ENCODE assay signal across 1 cellular context in the genomic region with DNA sequence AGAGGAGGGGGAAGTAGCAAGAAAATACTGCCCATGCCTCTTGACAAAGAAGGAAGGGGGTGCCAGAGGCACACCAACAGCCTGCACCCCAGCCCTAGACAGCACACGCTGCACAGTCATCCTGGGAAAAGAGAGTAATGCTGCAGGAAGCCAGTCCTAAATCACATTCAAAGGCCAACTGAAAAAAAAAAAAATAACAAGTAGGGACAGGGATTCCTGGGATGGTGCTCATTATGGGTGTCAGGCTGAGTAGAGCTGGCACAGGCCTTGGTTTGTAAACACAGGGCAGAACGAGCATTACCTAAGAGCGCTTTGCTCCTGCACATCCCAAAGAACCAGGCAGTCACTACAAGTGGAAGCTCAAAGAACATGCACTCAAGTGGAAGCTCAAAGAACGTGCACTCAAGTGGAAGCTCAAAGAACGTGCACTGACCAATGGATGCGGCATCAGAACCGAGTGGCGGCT.
A peak's percentile ranks its signal among the peaks of the same experiment; 100 is the strongest.
TF ChIP-seq lines count a peak whose summit lies in the region.

No MANE protein-coding gene starts in this region.

TF ChIP-seq in HepG2, 621 proteins besides CTCF, POLR2A, EP300 and RAD21 (continued from another document and continues in another):
- TF ChIP-seq ZBTB33 (CRISPR knock-in tag; IDR thresholded peaks at IDR 0.05) (peak; percentile 84; the same call in 1 of the 2 replicates), SYNCRIP (IDR thresholded peaks at IDR 0.05; ENCODE audit: insufficient read depth, low read depth, low read length) (no peak), STAT5B (CRISPR knock-in tag; IDR thresholded peaks at IDR 0.05) (no peak), ASH2L (IDR thresholded peaks at IDR 0.05; ENCODE audit: insufficient read length, low read depth, low read length) (peak; percentile 73), MTA3 (CRISPR knock-in tag; IDR thresholded peaks at IDR 0.05) (no peak), FOSL2 (CRISPR knock-in tag; IDR thresholded peaks at IDR 0.05) (peak; percentile 50; the same call in 1 of the 2 replicates), IKZF1 (IDR thresholded peaks at IDR 0.05) (no peak), ZSCAN9 (CRISPR knock-in tag; IDR thresholded peaks at IDR 0.05; ENCODE audit: borderline replicate concordance) (no peak), ATM (IDR thresholded peaks at IDR 0.05; ENCODE audit: borderline replicate concordance) (no peak), ZNF205 (CRISPR knock-in tag; IDR thresholded peaks at IDR 0.05) (0 out of 2 replicates have a peak, but pooled peaks have one; percentile 25), MNT (IDR thresholded peaks at IDR 0.05) (0 out of 2 replicates have a peak, but pooled peaks have one; percentile 6), SRY (CRISPR knock-in tag; IDR thresholded peaks at IDR 0.05) (no peak), GATAD2A (CRISPR knock-in tag; IDR thresholded peaks at IDR 0.05) (peak; percentile 59), ZNF430 (CRISPR knock-in tag; IDR thresholded peaks at IDR 0.05) (no peak), ZNF264 (CRISPR knock-in tag; IDR thresholded peaks at IDR 0.05) (no peak), ZFP90 (CRISPR knock-in tag; IDR thresholded peaks at IDR 0.05; ENCODE audit: borderline replicate concordance) (no peak), ZNF282 (IDR thresholded peaks at IDR 0.05; ENCODE audit: partially characterized antibody) (no peak), CEBPB (IDR thresholded peaks at IDR 0.05; ENCODE audit: borderline replicate concordance, low read depth, low read length) (peak; percentile 64; the same call in 1 of the 2 replicates), ARID2 (CRISPR knock-in tag; IDR thresholded peaks at IDR 0.05; ENCODE audit: borderline replicate concordance) (no peak), PTBP1 (IDR thresholded peaks at IDR 0.05; ENCODE audit: low read depth, low read length, poor library complexity, severe bottlenecking) (no peak), ETV5 (CRISPR knock-in tag; IDR thresholded peaks at IDR 0.05; ENCODE audit: borderline replicate concordance) (no peak), SNAPC2 (CRISPR knock-in tag; IDR thresholded peaks at IDR 0.05) (no peak), CBX5 (CRISPR knock-in tag; IDR thresholded peaks at IDR 0.05; ENCODE audit: borderline replicate concordance) (peak; percentile 24; the same call in 1 of the 2 replicates), KDM3A (CRISPR knock-in tag; IDR thresholded peaks at IDR 0.05; ENCODE audit: low read depth) (no peak), FOXA1 (IDR thresholded peaks at IDR 0.05) (no peak), FOXA1 (CRISPR knock-in tag; IDR thresholded peaks at IDR 0.05) (peak; percentile 71; the same call in 1 of the 2 replicates), ZNF501 (CRISPR knock-in tag; IDR thresholded peaks at IDR 0.05) (peak; percentile 33; the same call in 1 of the 2 replicates), ZNF138 (CRISPR knock-in tag; IDR thresholded peaks at IDR 0.05; ENCODE audit: low read depth) (no peak), AGO1 (IDR thresholded peaks at IDR 0.05; ENCODE audit: low read depth, low read length, poor library complexity, severe bottlenecking) (no peak), CBX2 (IDR thresholded peaks at IDR 0.05; ENCODE audit: low read depth, low read length) (no peak), CBX2 (CRISPR knock-in tag; IDR thresholded peaks at IDR 0.05; ENCODE audit: low read depth) (no peak), ZNF713 (CRISPR knock-in tag; IDR thresholded peaks at IDR 0.05) (no peak), MEIS1 (CRISPR knock-in tag; IDR thresholded peaks at IDR 0.05; ENCODE audit: borderline replicate concordance) (no peak), HNF4A (CRISPR knock-in tag; IDR thresholded peaks at IDR 0.05) (peak; percentile 58; the same call in 1 of the 2 replicates), ZNF292 (CRISPR knock-in tag; IDR thresholded peaks at IDR 0.05; ENCODE audit: borderline replicate concordance, low read depth) (peak; percentile 25; the same call in 1 of the 2 replicates), ZNF251 (CRISPR knock-in tag; IDR thresholded peaks at IDR 0.05) (no peak)
- TF ChIP-seq, protein P1, sequence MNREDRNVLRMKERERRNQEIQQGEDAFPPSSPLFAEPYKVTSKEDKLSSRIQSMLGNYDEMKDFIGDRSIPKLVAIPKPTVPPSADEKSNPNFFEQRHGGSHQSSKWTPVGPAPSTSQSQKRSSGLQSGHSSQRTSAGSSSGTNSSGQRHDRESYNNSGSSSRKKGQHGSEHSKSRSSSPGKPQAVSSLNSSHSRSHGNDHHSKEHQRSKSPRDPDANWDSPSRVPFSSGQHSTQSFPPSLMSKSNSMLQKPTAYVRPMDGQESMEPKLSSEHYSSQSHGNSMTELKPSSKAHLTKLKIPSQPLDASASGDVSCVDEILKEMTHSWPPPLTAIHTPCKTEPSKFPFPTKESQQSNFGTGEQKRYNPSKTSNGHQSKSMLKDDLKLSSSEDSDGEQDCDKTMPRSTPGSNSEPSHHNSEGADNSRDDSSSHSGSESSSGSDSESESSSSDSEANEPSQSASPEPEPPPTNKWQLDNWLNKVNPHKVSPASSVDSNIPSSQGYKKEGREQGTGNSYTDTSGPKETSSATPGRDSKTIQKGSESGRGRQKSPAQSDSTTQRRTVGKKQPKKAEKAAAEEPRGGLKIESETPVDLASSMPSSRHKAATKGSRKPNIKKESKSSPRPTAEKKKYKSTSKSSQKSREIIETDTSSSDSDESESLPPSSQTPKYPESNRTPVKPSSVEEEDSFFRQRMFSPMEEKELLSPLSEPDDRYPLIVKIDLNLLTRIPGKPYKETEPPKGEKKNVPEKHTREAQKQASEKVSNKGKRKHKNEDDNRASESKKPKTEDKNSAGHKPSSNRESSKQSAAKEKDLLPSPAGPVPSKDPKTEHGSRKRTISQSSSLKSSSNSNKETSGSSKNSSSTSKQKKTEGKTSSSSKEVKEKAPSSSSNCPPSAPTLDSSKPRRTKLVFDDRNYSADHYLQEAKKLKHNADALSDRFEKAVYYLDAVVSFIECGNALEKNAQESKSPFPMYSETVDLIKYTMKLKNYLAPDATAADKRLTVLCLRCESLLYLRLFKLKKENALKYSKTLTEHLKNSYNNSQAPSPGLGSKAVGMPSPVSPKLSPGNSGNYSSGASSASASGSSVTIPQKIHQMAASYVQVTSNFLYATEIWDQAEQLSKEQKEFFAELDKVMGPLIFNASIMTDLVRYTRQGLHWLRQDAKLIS (CRISPR knock-in tag; IDR thresholded peaks at IDR 0.05) = no peak
- TF ChIP-seq, protein P2, sequence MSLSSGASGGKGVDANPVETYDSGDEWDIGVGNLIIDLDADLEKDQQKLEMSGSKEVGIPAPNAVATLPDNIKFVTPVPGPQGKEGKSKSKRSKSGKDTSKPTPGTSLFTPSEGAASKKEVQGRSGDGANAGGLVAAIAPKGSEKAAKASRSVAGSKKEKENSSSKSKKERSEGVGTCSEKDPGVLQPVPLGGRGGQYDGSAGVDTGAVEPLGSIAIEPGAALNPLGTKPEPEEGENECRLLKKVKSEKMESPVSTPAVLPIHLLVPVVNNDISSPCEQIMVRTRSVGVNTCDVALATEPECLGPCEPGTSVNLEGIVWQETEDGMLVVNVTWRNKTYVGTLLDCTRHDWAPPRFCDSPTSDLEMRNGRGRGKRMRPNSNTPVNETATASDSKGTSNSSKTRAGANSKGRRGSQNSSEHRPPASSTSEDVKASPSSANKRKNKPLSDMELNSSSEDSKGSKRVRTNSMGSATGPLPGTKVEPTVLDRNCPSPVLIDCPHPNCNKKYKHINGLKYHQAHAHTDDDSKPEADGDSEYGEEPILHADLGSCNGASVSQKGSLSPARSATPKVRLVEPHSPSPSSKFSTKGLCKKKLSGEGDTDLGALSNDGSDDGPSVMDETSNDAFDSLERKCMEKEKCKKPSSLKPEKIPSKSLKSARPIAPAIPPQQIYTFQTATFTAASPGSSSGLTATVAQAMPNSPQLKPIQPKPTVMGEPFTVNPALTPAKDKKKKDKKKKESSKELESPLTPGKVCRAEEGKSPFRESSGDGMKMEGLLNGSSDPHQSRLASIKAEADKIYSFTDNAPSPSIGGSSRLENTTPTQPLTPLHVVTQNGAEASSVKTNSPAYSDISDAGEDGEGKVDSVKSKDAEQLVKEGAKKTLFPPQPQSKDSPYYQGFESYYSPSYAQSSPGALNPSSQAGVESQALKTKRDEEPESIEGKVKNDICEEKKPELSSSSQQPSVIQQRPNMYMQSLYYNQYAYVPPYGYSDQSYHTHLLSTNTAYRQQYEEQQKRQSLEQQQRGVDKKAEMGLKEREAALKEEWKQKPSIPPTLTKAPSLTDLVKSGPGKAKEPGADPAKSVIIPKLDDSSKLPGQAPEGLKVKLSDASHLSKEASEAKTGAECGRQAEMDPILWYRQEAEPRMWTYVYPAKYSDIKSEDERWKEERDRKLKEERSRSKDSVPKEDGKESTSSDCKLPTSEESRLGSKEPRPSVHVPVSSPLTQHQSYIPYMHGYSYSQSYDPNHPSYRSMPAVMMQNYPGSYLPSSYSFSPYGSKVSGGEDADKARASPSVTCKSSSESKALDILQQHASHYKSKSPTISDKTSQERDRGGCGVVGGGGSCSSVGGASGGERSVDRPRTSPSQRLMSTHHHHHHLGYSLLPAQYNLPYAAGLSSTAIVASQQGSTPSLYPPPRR (CRISPR knock-in tag; IDR thresholded peaks at IDR 0.05; ENCODE audit: borderline replicate concordance) = no peak
- TF ChIP-seq, protein P3, sequence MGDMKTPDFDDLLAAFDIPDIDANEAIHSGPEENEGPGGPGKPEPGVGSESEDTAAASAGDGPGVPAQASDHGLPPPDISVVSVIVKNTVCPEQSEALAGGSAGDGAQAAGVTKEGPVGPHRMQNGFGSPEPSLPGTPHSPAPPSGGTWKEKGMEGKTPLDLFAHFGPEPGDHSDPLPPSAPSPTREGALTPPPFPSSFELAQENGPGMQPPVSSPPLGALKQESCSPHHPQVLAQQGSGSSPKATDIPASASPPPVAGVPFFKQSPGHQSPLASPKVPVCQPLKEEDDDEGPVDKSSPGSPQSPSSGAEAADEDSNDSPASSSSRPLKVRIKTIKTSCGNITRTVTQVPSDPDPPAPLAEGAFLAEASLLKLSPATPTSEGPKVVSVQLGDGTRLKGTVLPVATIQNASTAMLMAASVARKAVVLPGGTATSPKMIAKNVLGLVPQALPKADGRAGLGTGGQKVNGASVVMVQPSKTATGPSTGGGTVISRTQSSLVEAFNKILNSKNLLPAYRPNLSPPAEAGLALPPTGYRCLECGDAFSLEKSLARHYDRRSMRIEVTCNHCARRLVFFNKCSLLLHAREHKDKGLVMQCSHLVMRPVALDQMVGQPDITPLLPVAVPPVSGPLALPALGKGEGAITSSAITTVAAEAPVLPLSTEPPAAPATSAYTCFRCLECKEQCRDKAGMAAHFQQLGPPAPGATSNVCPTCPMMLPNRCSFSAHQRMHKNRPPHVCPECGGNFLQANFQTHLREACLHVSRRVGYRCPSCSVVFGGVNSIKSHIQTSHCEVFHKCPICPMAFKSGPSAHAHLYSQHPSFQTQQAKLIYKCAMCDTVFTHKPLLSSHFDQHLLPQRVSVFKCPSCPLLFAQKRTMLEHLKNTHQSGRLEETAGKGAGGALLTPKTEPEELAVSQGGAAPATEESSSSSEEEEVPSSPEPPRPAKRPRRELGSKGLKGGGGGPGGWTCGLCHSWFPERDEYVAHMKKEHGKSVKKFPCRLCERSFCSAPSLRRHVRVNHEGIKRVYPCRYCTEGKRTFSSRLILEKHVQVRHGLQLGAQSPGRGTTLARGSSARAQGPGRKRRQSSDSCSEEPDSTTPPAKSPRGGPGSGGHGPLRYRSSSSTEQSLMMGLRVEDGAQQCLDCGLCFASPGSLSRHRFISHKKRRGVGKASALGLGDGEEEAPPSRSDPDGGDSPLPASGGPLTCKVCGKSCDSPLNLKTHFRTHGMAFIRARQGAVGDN (CRISPR knock-in tag; IDR thresholded peaks at IDR 0.05) = peak; percentile 34; the same call in 1 of the 2 replicates
- TF ChIP-seq, protein P4, sequence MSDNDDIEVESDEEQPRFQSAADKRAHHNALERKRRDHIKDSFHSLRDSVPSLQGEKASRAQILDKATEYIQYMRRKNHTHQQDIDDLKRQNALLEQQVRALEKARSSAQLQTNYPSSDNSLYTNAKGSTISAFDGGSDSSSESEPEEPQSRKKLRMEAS (IDR thresholded peaks at IDR 0.05) = peak; percentile 17; the same call in 1 of the 2 replicates
